Comparison of ENCODE assay signal across 1 cellular context in genomic region chr16:30335598-30336474, GRCh38.
TF ChIP-seq lines count a peak whose summit lies in the region.

No MANE protein-coding gene starts in this region.

TF ChIP-seq in GM12878, 131 proteins besides CTCF, POLR2A, EP300 and RAD21:
- TF ChIP-seq MEF2B (IDR thresholded peaks at IDR 0.05; ENCODE audit: partially characterized antibody, poor library complexity, severe bottlenecking) = no peak
- TF ChIP-seq PML (IDR thresholded peaks at IDR 0.05; ENCODE audit: low read length) = 0 out of 2 replicates have a peak, but pooled peaks have one; percentile 5
- TF ChIP-seq NRF1 (conservative IDR thresholded peaks at IDR 0.05; ENCODE audit: low read depth, low read length) = no peak
- TF ChIP-seq IKZF2 (IDR thresholded peaks at IDR 0.05) = 0 out of 4 replicates have a peak, but pooled peaks of 1 of the 2 experiments have one; percentile 21
- no peak for TF ChIP-seq ETV6 (conservative IDR thresholded peaks at IDR 0.05 in 1 of 2, IDR thresholded peaks at IDR 0.05 in 1 of 2; ENCODE audit: borderline replicate concordance in 1 of 2, low read depth in 1 of 2)
- TF ChIP-seq SREBF2 (IDR thresholded peaks at IDR 0.05; ENCODE audit: low read length) = no peak
- TF ChIP-seq SMARCA5 (IDR thresholded peaks at IDR 0.05) = no peak; the same call in 1 of the 2 replicates
- no peak for TF ChIP-seq SMAD1 (IDR thresholded peaks at IDR 0.05; ENCODE audit: low read depth, partially characterized antibody)
- TF ChIP-seq GATAD2B (conservative IDR thresholded peaks at IDR 0.05; ENCODE audit: low read depth) = no peak
- no peak for TF ChIP-seq ZNF207 (IDR thresholded peaks at IDR 0.05; ENCODE audit: borderline replicate concordance)
- TF ChIP-seq ZBTB11 (CRISPR knock-in tag; IDR thresholded peaks at IDR 0.05) = no peak
- no peak for TF ChIP-seq ZNF217 (IDR thresholded peaks at IDR 0.05)
- peak; percentile 47; the same call in 1 of the 2 replicates for TF ChIP-seq HDGF (IDR thresholded peaks at IDR 0.05)
- TF ChIP-seq BHLHE40 (IDR thresholded peaks at IDR 0.05; ENCODE audit: borderline replicate concordance in 1 of 2, low read depth in 2 of 2, low read length in 1 of 2) = no peak
- TF ChIP-seq MYC (IDR thresholded peaks at IDR 0.05; ENCODE audit: insufficient read depth, insufficient read length, insufficient replicate concordance, low read length, severe bottlenecking) = no peak
- TF ChIP-seq MTA2 (IDR thresholded peaks at IDR 0.05; ENCODE audit: low read depth) = peak; percentile 37; the same call in 1 of the 2 replicates
- no peak for TF ChIP-seq TARDBP (IDR thresholded peaks at IDR 0.05; ENCODE audit: borderline replicate concordance)
- no peak for TF ChIP-seq SUPT20H (IDR thresholded peaks at IDR 0.05; ENCODE audit: borderline replicate concordance, control insufficient read depth, low read depth, low read length)
- TF ChIP-seq ZNF24 (IDR thresholded peaks at IDR 0.05) = no peak
- TF ChIP-seq YY1 (IDR thresholded peaks at IDR 0.05; ENCODE audit: low read depth, low read length) = no peak
- TF ChIP-seq NBN (IDR thresholded peaks at IDR 0.05) = peak; percentile 68
- peak; percentile 51; the same call in 1 of the 2 replicates for TF ChIP-seq ZNF384 (IDR thresholded peaks at IDR 0.05; ENCODE audit: borderline replicate concordance, low read depth, low read length)
- no peak for TF ChIP-seq BCL11A (IDR thresholded peaks at IDR 0.05; ENCODE audit: low read depth, low read length)
- TF ChIP-seq ZBTB40 (IDR thresholded peaks at IDR 0.05; ENCODE audit: borderline replicate concordance) = no peak
- TF ChIP-seq RB1 (IDR thresholded peaks at IDR 0.05; ENCODE audit: borderline replicate concordance) = no peak
- no peak for TF ChIP-seq NFXL1 (IDR thresholded peaks at IDR 0.05; ENCODE audit: borderline replicate concordance)
- TF ChIP-seq, protein P1, sequence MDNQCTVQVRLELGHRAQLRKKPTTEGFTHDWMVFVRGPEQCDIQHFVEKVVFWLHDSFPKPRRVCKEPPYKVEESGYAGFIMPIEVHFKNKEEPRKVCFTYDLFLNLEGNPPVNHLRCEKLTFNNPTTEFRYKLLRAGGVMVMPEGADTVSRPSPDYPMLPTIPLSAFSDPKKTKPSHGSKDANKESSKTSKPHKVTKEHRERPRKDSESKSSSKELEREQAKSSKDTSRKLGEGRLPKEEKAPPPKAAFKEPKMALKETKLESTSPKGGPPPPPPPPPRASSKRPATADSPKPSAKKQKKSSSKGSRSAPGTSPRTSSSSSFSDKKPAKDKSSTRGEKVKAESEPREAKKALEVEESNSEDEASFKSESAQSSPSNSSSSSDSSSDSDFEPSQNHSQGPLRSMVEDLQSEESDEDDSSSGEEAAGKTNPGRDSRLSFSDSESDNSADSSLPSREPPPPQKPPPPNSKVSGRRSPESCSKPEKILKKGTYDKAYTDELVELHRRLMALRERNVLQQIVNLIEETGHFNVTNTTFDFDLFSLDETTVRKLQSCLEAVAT (IDR thresholded peaks at IDR 0.05) = 0 out of 2 replicates have a peak, but pooled peaks have one; percentile 37
- peak; percentile 46; the same call in 1 of the 2 replicates for TF ChIP-seq NR2C1 (IDR thresholded peaks at IDR 0.05)
- no peak for TF ChIP-seq RBBP5 (conservative IDR thresholded peaks at IDR 0.05)
- no peak for TF ChIP-seq ZBTB33 (IDR thresholded peaks at IDR 0.05)
- TF ChIP-seq SIN3A (IDR thresholded peaks at IDR 0.05; ENCODE audit: low read depth, low read length) = no peak
- no peak for TF ChIP-seq KDM1A (IDR thresholded peaks at IDR 0.05; ENCODE audit: borderline replicate concordance)
- no peak for TF ChIP-seq HSF1 (IDR thresholded peaks at IDR 0.05; ENCODE audit: low read depth, low read length)
- peak; percentile 28; the same call in 1 of the 2 replicates for TF ChIP-seq RUNX3 (IDR thresholded peaks at IDR 0.05; ENCODE audit: low read length)
- TF ChIP-seq ZZZ3 (IDR thresholded peaks at IDR 0.05; ENCODE audit: control insufficient read depth, insufficient read length, low read depth) = no peak
- TF ChIP-seq, protein P2, sequence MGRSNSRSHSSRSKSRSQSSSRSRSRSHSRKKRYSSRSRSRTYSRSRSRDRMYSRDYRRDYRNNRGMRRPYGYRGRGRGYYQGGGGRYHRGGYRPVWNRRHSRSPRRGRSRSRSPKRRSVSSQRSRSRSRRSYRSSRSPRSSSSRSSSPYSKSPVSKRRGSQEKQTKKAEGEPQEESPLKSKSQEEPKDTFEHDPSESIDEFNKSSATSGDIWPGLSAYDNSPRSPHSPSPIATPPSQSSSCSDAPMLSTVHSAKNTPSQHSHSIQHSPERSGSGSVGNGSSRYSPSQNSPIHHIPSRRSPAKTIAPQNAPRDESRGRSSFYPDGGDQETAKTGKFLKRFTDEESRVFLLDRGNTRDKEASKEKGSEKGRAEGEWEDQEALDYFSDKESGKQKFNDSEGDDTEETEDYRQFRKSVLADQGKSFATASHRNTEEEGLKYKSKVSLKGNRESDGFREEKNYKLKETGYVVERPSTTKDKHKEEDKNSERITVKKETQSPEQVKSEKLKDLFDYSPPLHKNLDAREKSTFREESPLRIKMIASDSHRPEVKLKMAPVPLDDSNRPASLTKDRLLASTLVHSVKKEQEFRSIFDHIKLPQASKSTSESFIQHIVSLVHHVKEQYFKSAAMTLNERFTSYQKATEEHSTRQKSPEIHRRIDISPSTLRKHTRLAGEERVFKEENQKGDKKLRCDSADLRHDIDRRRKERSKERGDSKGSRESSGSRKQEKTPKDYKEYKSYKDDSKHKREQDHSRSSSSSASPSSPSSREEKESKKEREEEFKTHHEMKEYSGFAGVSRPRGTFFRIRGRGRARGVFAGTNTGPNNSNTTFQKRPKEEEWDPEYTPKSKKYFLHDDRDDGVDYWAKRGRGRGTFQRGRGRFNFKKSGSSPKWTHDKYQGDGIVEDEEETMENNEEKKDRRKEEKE (IDR thresholded peaks at IDR 0.05) = no peak
- no peak for TF ChIP-seq MTA3 (IDR thresholded peaks at IDR 0.05; ENCODE audit: borderline replicate concordance, low read length)
- no peak for TF ChIP-seq TBL1XR1 (IDR thresholded peaks at IDR 0.05; ENCODE audit: low read depth, low read length)
- TF ChIP-seq BRCA1 (IDR thresholded peaks at IDR 0.05; ENCODE audit: low read depth, low read length) = no peak
- no peak for TF ChIP-seq RAD51 (IDR thresholded peaks at IDR 0.05)
- no peak; the same call in 1 of the 2 replicates for TF ChIP-seq FOXK2 (IDR thresholded peaks at IDR 0.05)
- no peak for TF ChIP-seq TCF7 (IDR thresholded peaks at IDR 0.05; ENCODE audit: borderline replicate concordance)
